Comparison of ENCODE assay signal across 28 cellular contexts in genomic region chr2:200774920-200775319, GRCh38. TPM values are rescaled to one million over a fixed set of nuclear protein-coding genes. Genes with fewer than 3 reads are reported as not detected.
DNase-seq lines count a peak whose midpoint lies in the region; ATAC-seq, FAIRE-seq and TF ChIP-seq lines count a peak whose summit lies in the region.
"Had no signal": no experiment of that assay in that cellular context is flagged by ENCODE, and none has a peak within 500 bp of the region (broad histone marks: within the 10 kb centered on the region; RNA-seq: fewer than 3 reads in every experiment).

No MANE protein-coding gene starts in this region.

- peaks cover 3% of the 10 kb centered on the region; the same call in 2 of the 3 replicates for H3K9me3 Mint-ChIP-seq in GM23338

- H3K27me3 ChIP-seq in GM23338 (ENCODE audit: insufficient read depth), result no peaks in the 10 kb centered on the region
- H3K27me3 ChIP-seq: BE2C, BLaER1 had no signal

- no peaks in the 10 kb centered on the region for H3K36me3 ChIP-seq in GM23338 (ENCODE audit: insufficient read depth)
- H3K36me3 ChIP-seq: BE2C had no signal

- no peaks in the 10 kb centered on the region for H3K4me1 ChIP-seq in GM23338 (ENCODE audit: insufficient read depth)
- H3K4me1 ChIP-seq: BE2C, BLaER1 had no signal

- TF ChIP-seq CTCF in GM23338 (conservative IDR thresholded peaks at IDR 0.05; ENCODE audit: low read depth in 2 of 2), result no peak

- no peak for TF ChIP-seq POLR2A in GM12892 (IDR thresholded peaks at IDR 0.05; ENCODE audit: low read depth, low read length)

- no peaks in the 10 kb centered on the region for H3F3A ChIP-seq in GM23338 (replicated peaks; ENCODE audit: low read depth)

- H3K27ac ChIP-seq in GM23338 (ENCODE audit: low read depth), result no peak overlapping the region
- H3K27ac ChIP-seq: 22Rv1, BLaER1 had no signal

- H2AFZ ChIP-seq in GM23338, result no peak overlapping the region; the same call in 1 of the 2 replicates

- peaks cover 2% of the 10 kb centered on the region for H3K27me3 Mint-ChIP-seq in GM23338 (ENCODE audit: insufficient read depth, low read depth, poor library complexity)

- H3K79me2 ChIP-seq in GM23338 (replicated peaks; ENCODE audit: insufficient read depth), result no peaks in the 10 kb centered on the region

- no peak for FAIRE-seq in GM12892 (lab: Jason Lieb, UNC)
- FAIRE-seq: A549, GM12878, GM19239 had no signal

- no peak overlapping the region for H3K4me3 ChIP-seq in GM23338
- H3K4me3 ChIP-seq: A549, BLaER1, GM12878 had no signal

- H4K20me1 ChIP-seq in GM23338 (replicated peaks; ENCODE audit: insufficient read depth), result no peaks in the 10 kb centered on the region
- H4K20me1 ChIP-seq: BLaER1 had no signal

- peaks cover 15% of the 10 kb centered on the region for H3K4me1 Mint-ChIP-seq in GM23338
- H3K4me1 Mint-ChIP-seq: CD4-positive, alpha-beta memory T cell; CD4-positive, CD25-positive, alpha-beta regulatory T cell; CD8-positive, alpha-beta memory T cell had no signal

- DNase-seq in GM23338 (ENCODE audit: low spot score), result no peak
- DNase-seq in left colon, result no peak
- DNase-seq in renal cortical epithelial cell (ENCODE audit: low read depth), result peak; percentile 52
- no peak for DNase-seq in GM12892 (ENCODE audit: insufficient read length)
- DNase-seq in NCI-H2196 (lab: John Stamatoyannopoulos, UW; ENCODE audit: unreplicated experiment), result no peak
- DNase-seq in putamen (ENCODE audit: low spot score), result no peak
- DNase-seq: ACHN; BE2C; C1 segment of cervical spinal cord; CD4-positive, alpha-beta memory T cell; CD4-positive, CD25-positive, alpha-beta regulatory T cell; CD8-positive, alpha-beta memory T cell; COR-L47; DMS 273 treated with DMSO at 0.1 percent for 48 hours; DMS153; DMS53; DMS79; DND-41; EL; GDM1 had no signal

- no peaks in the 10 kb centered on the region for H3K9me2 ChIP-seq in GM23338 (ENCODE audit: insufficient read depth)

- intact Hi-C loops in left colon (cut with DNase I, micrococcal nuclease), result no loop called here

- H3K27ac Mint-ChIP-seq in GM23338, result 0 out of 2 replicates have a peak overlapping the region, but pooled peaks have one; percentile 38
- H3K27ac Mint-ChIP-seq: CD14-positive monocyte; CD4-positive, alpha-beta memory T cell; CD4-positive, CD25-positive, alpha-beta regulatory T cell; CD8-positive, alpha-beta memory T cell had no signal

- no peak overlapping the region for H3K4me3 Mint-ChIP-seq in GM23338
- H3K4me3 Mint-ChIP-seq: CD14-positive monocyte; CD4-positive, alpha-beta memory T cell; CD4-positive, CD25-positive, alpha-beta regulatory T cell; CD8-positive, alpha-beta memory T cell had no signal

- no peak for ATAC-seq in GM23338
- peak; percentile 69 for ATAC-seq in esophagus mucosa
- ATAC-seq in left colon, result peak; percentile 40
- no peak for ATAC-seq in HG02571 (IDR thresholded peaks at IDR 0.05; ENCODE audit: unreplicated experiment)
- ATAC-seq: A549, GM12878 had no signal

- no peaks in the 10 kb centered on the region; the same call in 2 of the 3 replicates for H3K36me3 Mint-ChIP-seq in GM23338 (ENCODE audit: low read depth)
- H3K36me3 Mint-ChIP-seq: CD4-positive, alpha-beta memory T cell; CD4-positive, CD25-positive, alpha-beta regulatory T cell had no signal

- no peak overlapping the region for H3K4me2 ChIP-seq in GM23338
- H3K4me2 ChIP-seq: A549, BLaER1 had no signal

TF ChIP-seq in GM23338, 12 proteins besides CTCF, POLR2A, EP300 and RAD21 (continues in another document):
- no peak for TF ChIP-seq POLR2AphosphoS5 (IDR thresholded peaks at IDR 0.05; ENCODE audit: low read depth)
- TF ChIP-seq CREB1 (CRISPR knock-in tag; IDR thresholded peaks at IDR 0.05; ENCODE audit: low read depth), result no peak
- no peak for TF ChIP-seq ETS1 (IDR thresholded peaks at IDR 0.05)
- no peak for TF ChIP-seq STAT1 (IDR thresholded peaks at IDR 0.05; ENCODE audit: unreplicated experiment)
- no peak for TF ChIP-seq ZNF114 (CRISPR knock-in tag; IDR thresholded peaks at IDR 0.05)
- no peak for TF ChIP-seq NANOG (IDR thresholded peaks at IDR 0.05; ENCODE audit: borderline replicate concordance)
- TF ChIP-seq EZH2 (IDR thresholded peaks at IDR 0.05; ENCODE audit: low read depth, unreplicated experiment), result no peak
- TF ChIP-seq ZNF462 (CRISPR knock-in tag; IDR thresholded peaks at IDR 0.05), result no peak
- TF ChIP-seq EZH2phosphoT487 (IDR thresholded peaks at IDR 0.05; ENCODE audit: unreplicated experiment), result no peak
- TF ChIP-seq JUNB (IDR thresholded peaks at IDR 0.05; ENCODE audit: unreplicated experiment), result no peak

RNA-seq across cellular contexts. Expression of gene BZW1, which starts 36.8 kb away (rescaled TPM):
- total RNA-seq in GM23338 (2014; rRNA removed; shearing (Covaris generic)), result 265 and 323 TPM in 2 replicates
- 105 and 118 TPM in 2 replicates for polyA plus RNA-seq in GM23338 (2016; fragmentation: Nextera tagmentation; extraction: Ambion mirVana)
- 268 TPM for total RNA-seq in esophagus mucosa
- 100 to 1,000 TPM; 211 to 240 TPM for total RNA-seq in left colon
- total RNA-seq in renal cortical epithelial cell, result 398 and 823 TPM in 2 replicates
- polyA plus RNA-seq in GM12892 (2012; ENCODE audit: missing spikeins), result 217 TPM

Comparison
In these comparisons a context has a peak if more than half of its experiments do, and no peak if none do; other contexts are left out.
1. ATAC-seq: peak in esophagus mucosa (single experiment) and left colon (single experiment); none in GM23338 (single experiment) and HG02571 (single experiment).